In the genomic region with DNA sequence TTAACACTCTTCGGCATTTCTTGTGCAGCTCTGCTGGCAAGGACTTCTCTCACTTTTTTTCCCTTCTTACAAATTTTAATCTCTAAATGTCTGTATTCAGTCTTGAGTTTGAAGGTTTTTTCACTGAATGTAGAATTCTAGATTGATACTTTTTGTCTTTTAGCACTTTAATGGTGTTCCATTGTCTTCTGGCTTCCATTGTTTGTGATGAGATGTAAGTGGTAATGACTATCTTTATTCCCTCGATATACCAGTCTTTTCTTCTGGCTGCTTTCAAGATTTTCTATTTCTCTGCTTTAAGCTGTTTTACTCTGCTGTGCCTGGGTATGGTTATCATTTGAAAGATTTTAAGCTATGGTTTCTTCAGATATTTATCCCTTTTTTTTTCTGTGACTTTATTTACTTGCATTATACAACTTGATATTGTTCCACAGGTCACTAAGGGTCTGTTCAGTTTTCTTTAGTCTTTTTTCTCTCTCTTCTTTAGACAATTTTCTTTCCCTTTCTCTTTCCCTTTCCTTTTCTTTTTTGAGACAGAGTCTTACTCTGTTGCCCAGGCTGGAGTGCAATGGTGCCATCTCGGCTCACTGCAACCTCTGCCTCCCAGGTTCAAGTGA, we compare ENCODE assay signal across 11 cellular contexts.
"Had no signal": no experiment of that assay in that cellular context is flagged by ENCODE, and none has a peak within 500 bp of the region (broad histone marks: within the 10 kb centered on the region; RNA-seq: fewer than 3 reads in every experiment).

No MANE protein-coding gene starts in this region.

- H3K4me2 ChIP-seq: SK-N-SH had no signal

- H3K27ac ChIP-seq: ascending aorta, esophagus squamous epithelium, psoas muscle, spleen, tibial nerve had no signal

- H3K27me3 Mint-ChIP-seq: activated CD4-positive, alpha-beta memory T cell treated with anti-CD3 and anti-CD28 coated beads, Interleukin-2, amount 10 ng/mL, durations not matched to agents 7 days and 5 days; stimulated activated memory B cell treated with anti-CD40 and anti-IgM and Interleukin-4, amounts not matched to agents 10 μg/mL and 1 μg/mL and 100 μg/mL, for 72 hours had no signal

- H3K36me3 ChIP-seq: ascending aorta, esophagus squamous epithelium, spleen, tibial nerve had no signal

- DNase-seq: activated CD4-positive, alpha-beta memory T cell treated with anti-CD3 and anti-CD28 coated beads, Interleukin-2, amount 10 ng/mL, durations not matched to agents 7 days and 5 days; esophagus squamous epithelium; foreskin fibroblast; psoas muscle; SK-N-SH; spleen had no signal

- ATAC-seq: psoas muscle; sciatic nerve; stimulated activated memory B cell treated with anti-CD40 and anti-IgM and Interleukin-4, amounts not matched to agents 10 μg/mL and 1 μg/mL and 100 μg/mL, for 72 hours had no signal

- H3K27ac Mint-ChIP-seq: activated CD4-positive, alpha-beta memory T cell treated with anti-CD3 and anti-CD28 coated beads, Interleukin-2, amount 10 ng/mL, durations not matched to agents 7 days and 5 days; nephron; stimulated activated memory B cell treated with anti-CD40 and anti-IgM and Interleukin-4, amounts not matched to agents 10 μg/mL and 1 μg/mL and 100 μg/mL, for 72 hours had no signal

- H3K9me2 ChIP-seq: SK-N-SH had no signal

- H3K27me3 ChIP-seq: ascending aorta, esophagus squamous epithelium, spleen, tibial nerve had no signal

- H3K4me3 ChIP-seq: ascending aorta, esophagus squamous epithelium, psoas muscle, spleen, tibial nerve had no signal

- H3K4me3 Mint-ChIP-seq: activated CD4-positive, alpha-beta memory T cell treated with anti-CD3 and anti-CD28 coated beads, Interleukin-2, amount 10 ng/mL, durations not matched to agents 7 days and 5 days; nephron; stimulated activated memory B cell treated with anti-CD40 and anti-IgM and Interleukin-4, amounts not matched to agents 10 μg/mL and 1 μg/mL and 100 μg/mL, for 72 hours had no signal
